ENCODE assay signal across 8 cellular contexts in genomic region chr10:42637648-42638052, GRCh38. TPM values are rescaled to one million over a fixed set of nuclear protein-coding genes. Genes with fewer than 3 reads are reported as not detected.
DNase-seq lines count a peak whose midpoint lies in the region; ATAC-seq and TF ChIP-seq lines count a peak whose summit lies in the region.

No MANE protein-coding gene starts in this region.

- peak; percentile 14 for DNase-seq in RPMI8226
- DNase-seq in esophagus squamous epithelium (lab: John Stamatoyannopoulos, UW), result no peak
- DNase-seq in psoas muscle, result no peak
- no peak for DNase-seq in activated CD8-positive, alpha-beta memory T cell treated with anti-CD3 and anti-CD28 coated beads, Interleukin-2, amount 50 U/mL, for 48 hours
- no peak for DNase-seq in DMS79 (lab: John Stamatoyannopoulos, UW)

- intact Hi-C loops in esophagus squamous epithelium (cut with DNase I) (no loop called here), psoas muscle (cut with DNase I) (loop anchor here (5.0 kb wide), 2 partner anchors 85 to 145 kb away; partner anchors contain the start of gene BMS1 (in 1 of the 2))

- ATAC-seq in psoas muscle (no peak), GM21360 (IDR thresholded peaks at IDR 0.05; ENCODE audit: unreplicated experiment) (no peak), HG03139 (IDR thresholded peaks at IDR 0.05; ENCODE audit: unreplicated experiment) (no peak)

- no peaks in the 10 kb centered on the region for H3K27me3 ChIP-seq in esophagus squamous epithelium
- no peaks in the 10 kb centered on the region for H3K27me3 ChIP-seq in psoas muscle (ENCODE audit: insufficient read depth in 3 of 3, low read length in 2 of 3)

- H3K36me3 ChIP-seq in esophagus squamous epithelium (peaks cover 0 to 33% (median 0%) of the 10 kb centered on the region in 3 donors), psoas muscle (ENCODE audit: insufficient read depth in 1 of 2, low read depth in 1 of 2) (peaks cover 0 to 8% of the 10 kb centered on the region in 2 donors)

- TF ChIP-seq POLR2A in esophagus squamous epithelium (IDR thresholded peaks at IDR 0.05), result no peak

- no peaks in the 10 kb centered on the region for H3K9me3 ChIP-seq in esophagus squamous epithelium
- no peaks in the 10 kb centered on the region for H3K9me3 ChIP-seq in psoas muscle

- H3K4me3 ChIP-seq in GM08714 (ENCODE audit: low read length), result peak overlapping the region; percentile 85
- H3K4me3 ChIP-seq in esophagus squamous epithelium, result peak overlapping the region; percentile 48 to 84 (median 76)
- H3K4me3 ChIP-seq in psoas muscle, result peak overlapping the region; percentile 93

- no peak for TF ChIP-seq CTCF in esophagus squamous epithelium (IDR thresholded peaks at IDR 0.05)
- no peak for TF ChIP-seq CTCF in psoas muscle (IDR thresholded peaks at IDR 0.05)

- H3K27ac ChIP-seq in esophagus squamous epithelium (peak overlapping the region; percentile 91 to 97 (median 96)), psoas muscle (peak overlapping the region; percentile 89)

- peaks cover 0 to 58% (median 3%) of the 10 kb centered on the region in 3 donors for H3K4me1 ChIP-seq in esophagus squamous epithelium
- H3K4me1 ChIP-seq in psoas muscle, result peaks cover 9% of the 10 kb centered on the region

- WGBS in esophagus squamous epithelium, 2 donors, result 9 to 31% methylated on average over 6 to 10 of the region's 10 CpGs
- 33 to 38% (median 38%) methylated on average over 10 of the region's 10 CpGs for whole genome bisulfite sequencing in psoas muscle, 3 donors

RNA-seq across cellular contexts. Expression of gene ZNF33B, which starts 0.7 kb away (rescaled TPM):
- total RNA-seq in esophagus squamous epithelium (10 to 100 TPM in 1 of 4 donors, 1 to 10 TPM in 3; 6.5 to 20.4 (median 8.4) TPM), psoas muscle (10 to 100 TPM in 1 of 4 donors, 1 to 10 TPM in 3; 5.1 to 10.6 (median 6.6) TPM)
- polyA plus RNA-seq in psoas muscle, result 1 to 10 TPM; 2.2 to 4.6 (median 2.6) TPM
